Comparison of ENCODE assay signal across 10 cellular contexts in the genomic region with DNA sequence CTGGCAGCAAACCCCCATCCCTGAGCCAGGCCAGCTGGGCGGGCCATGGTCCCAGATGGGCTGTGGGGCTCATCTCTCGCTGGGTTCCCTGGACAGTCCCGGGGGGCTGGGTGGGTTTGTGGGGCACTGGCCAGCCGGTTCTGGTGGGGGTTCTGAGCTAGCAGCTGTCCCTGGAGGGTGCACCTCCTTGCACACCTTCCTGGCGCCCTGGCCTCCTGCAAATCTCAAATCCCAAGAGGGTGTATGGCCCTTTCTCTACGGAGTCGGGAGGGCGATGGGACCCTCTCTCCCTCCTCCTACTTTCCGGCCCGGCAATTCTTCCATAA. TPM values are rescaled to one million over a fixed set of nuclear protein-coding genes. Genes with fewer than 3 reads are reported as not detected.
A peak's percentile ranks its signal among the peaks of the same experiment; 100 is the strongest.
DNase-seq lines count a peak whose midpoint lies in the region; ATAC-seq, FAIRE-seq and TF ChIP-seq lines count a peak whose summit lies in the region.
"Had no signal": no experiment of that assay in that cellular context is flagged by ENCODE, and none has a peak within 500 bp of the region (broad histone marks: within the 10 kb centered on the region; RNA-seq: fewer than 3 reads in every experiment).

No MANE protein-coding gene starts in this region.

- H3K27me3 ChIP-seq in HUES6 (ENCODE audit: control insufficient read depth, insufficient read depth, low read length) (no peaks in the 10 kb centered on the region), astrocyte (ENCODE audit: insufficient read depth, low read length) (no peaks in the 10 kb centered on the region), kidney epithelial cell (ENCODE audit: control insufficient read depth, insufficient read depth, low read length) (no peaks in the 10 kb centered on the region)

- H3K9me3 ChIP-seq in HUES6 (ENCODE audit: control insufficient read depth, insufficient read depth, low read depth, low read length) = no peaks in the 10 kb centered on the region
- no peaks in the 10 kb centered on the region for H3K9me3 ChIP-seq in astrocyte (ENCODE audit: insufficient read depth, low read depth, low read length)

- H3K4me1 Mint-ChIP-seq in astrocyte (ENCODE audit: low read depth, unreplicated experiment) = peaks cover 23% of the 10 kb centered on the region
- H3K4me1 Mint-ChIP-seq in stimulated activated memory B cell treated with anti-CD40 and anti-IgM and Interleukin-4, amounts not matched to agents 10 μg/mL and 1 μg/mL and 100 μg/mL, for 72 hours = peaks cover 51% of the 10 kb centered on the region

- no peak for ATAC-seq in stimulated activated memory B cell treated with anti-CD40 and anti-IgM and Interleukin-4, amounts not matched to agents 10 μg/mL and 1 μg/mL and 100 μg/mL, for 72 hours
- ATAC-seq in HG03108 (IDR thresholded peaks at IDR 0.05; ENCODE audit: unreplicated experiment) (no peak), HG02938 (IDR thresholded peaks at IDR 0.05; ENCODE audit: unreplicated experiment) (no peak), HG03342 (IDR thresholded peaks at IDR 0.05; ENCODE audit: unreplicated experiment) (no peak)

- H3K9ac ChIP-seq in HUES6 (ENCODE audit: low read length) = peak overlapping the region; percentile 63
- no peak overlapping the region for H3K9ac ChIP-seq in astrocyte (ENCODE audit: low read length)

- TF ChIP-seq CTCF in astrocyte (IDR thresholded peaks at IDR 0.05; ENCODE audit: insufficient read depth, low read depth, low read length) = no peak
- TF ChIP-seq CTCF in kidney epithelial cell (IDR thresholded peaks at IDR 0.05; ENCODE audit: insufficient read depth, low read length, poor library complexity, severe bottlenecking) = no peak

- H4K20me1 ChIP-seq in astrocyte (ENCODE audit: insufficient read depth, low read length) = peaks cover 41% of the 10 kb centered on the region

- H3K27ac ChIP-seq in HUES6 (ENCODE audit: low read depth, low read length) (no peak overlapping the region; the same call in 1 of the 2 replicates), astrocyte (ENCODE audit: low read depth, low read length) (no peak overlapping the region)

- peak overlapping the region; percentile 79 for H3K4me2 ChIP-seq in astrocyte (ENCODE audit: low read length)

- no peaks in the 10 kb centered on the region for H3K36me3 Mint-ChIP-seq in astrocyte (ENCODE audit: low read depth, unreplicated experiment)
- no peaks in the 10 kb centered on the region for H3K36me3 Mint-ChIP-seq in stimulated activated memory B cell treated with anti-CD40 and anti-IgM and Interleukin-4, amounts not matched to agents 10 μg/mL and 1 μg/mL and 100 μg/mL, for 72 hours

- H3K4me3 Mint-ChIP-seq in astrocyte (ENCODE audit: unreplicated experiment) = peak overlapping the region; percentile 72
- H3K4me3 Mint-ChIP-seq in stimulated activated memory B cell treated with anti-CD40 and anti-IgM and Interleukin-4, amounts not matched to agents 10 μg/mL and 1 μg/mL and 100 μg/mL, for 72 hours = peak overlapping the region; percentile 83

- FAIRE-seq in astrocyte (lab: Jason Lieb, UNC) = no peak
- FAIRE-seq: endometrium had no signal

- H3K79me2 ChIP-seq in astrocyte (ENCODE audit: insufficient read depth, low read length) = peaks cover 12% of the 10 kb centered on the region

- H3K9me3 Mint-ChIP-seq in astrocyte (ENCODE audit: unreplicated experiment) = no peaks in the 10 kb centered on the region
- H3K9me3 Mint-ChIP-seq in stimulated activated memory B cell treated with anti-CD40 and anti-IgM and Interleukin-4, amounts not matched to agents 10 μg/mL and 1 μg/mL and 100 μg/mL, for 72 hours = no peaks in the 10 kb centered on the region

- H3K4me1 ChIP-seq in HUES6 (ENCODE audit: control insufficient read depth, insufficient read depth, low read length) = peaks cover 52% of the 10 kb centered on the region
- H3K4me1 ChIP-seq in astrocyte (ENCODE audit: insufficient read depth, low read length) = peaks cover 57% of the 10 kb centered on the region

- DNase-seq in astrocyte (ENCODE audit: low read depth) (no peak), kidney epithelial cell (ENCODE audit: low read depth) (no peak), NCI-H69 (lab: John Stamatoyannopoulos, UW) (no peak)
- DNase-seq: NK-92 treated with Interleukin-12 subunit alpha and Interleukin-12 subunit beta, amount 100 ng/mL, for 24 hours had no signal

- peak overlapping the region; percentile 69 for H3K27ac Mint-ChIP-seq in astrocyte (ENCODE audit: unreplicated experiment)
- H3K27ac Mint-ChIP-seq in stimulated activated memory B cell treated with anti-CD40 and anti-IgM and Interleukin-4, amounts not matched to agents 10 μg/mL and 1 μg/mL and 100 μg/mL, for 72 hours = peak overlapping the region; percentile 79

- H3K36me3 ChIP-seq in HUES6 (ENCODE audit: control insufficient read depth, insufficient read depth, low read length) = 0 out of 2 replicates have a peak, but pooled peaks cover 8% of the 10 kb centered on the region
- H3K36me3 ChIP-seq in astrocyte (ENCODE audit: insufficient read depth, low read length) = no peaks in the 10 kb centered on the region
- H3K36me3 ChIP-seq in kidney epithelial cell (ENCODE audit: control insufficient read depth, insufficient read depth, low read length) = no peaks in the 10 kb centered on the region

- no peak overlapping the region for H2AFZ ChIP-seq in astrocyte (ENCODE audit: low read depth, low read length)

- H3K4me3 ChIP-seq in HUES6 (ENCODE audit: low read depth, low read length) (peak overlapping the region; percentile 58), astrocyte (ENCODE audit: insufficient read depth, low read depth, low read length) (no peak overlapping the region), kidney epithelial cell (ENCODE audit: low read depth, low read length) (peak overlapping the region; percentile 18)

- H3K27me3 Mint-ChIP-seq in astrocyte (ENCODE audit: low read depth, unreplicated experiment) = no peaks in the 10 kb centered on the region
- H3K27me3 Mint-ChIP-seq in stimulated activated memory B cell treated with anti-CD40 and anti-IgM and Interleukin-4, amounts not matched to agents 10 μg/mL and 1 μg/mL and 100 μg/mL, for 72 hours = peaks cover 22% of the 10 kb centered on the region

RNA-seq across cellular contexts. Expression of gene LAMA5, which starts 1.2 kb away (rescaled TPM):
- total RNA-seq in astrocyte (285 and 350 TPM in 2 replicates), kidney epithelial cell (359 and 455 TPM in 2 replicates)

RNA-seq across cellular contexts. Expression of gene RPS21, which starts 18.6 kb away (rescaled TPM):
- total RNA-seq in astrocyte (1,126 and 1,251 TPM in 2 replicates), kidney epithelial cell (3,089 and 5,743 TPM in 2 replicates)

RNA-seq across cellular contexts. Expression of gene CABLES2, which starts 38.8 kb away (rescaled TPM):
- total RNA-seq in astrocyte (4.4 and 5.4 TPM in 2 replicates), kidney epithelial cell (6.9 and 8.1 TPM in 2 replicates)

RNA-seq across cellular contexts. Expression of gene RBBP8NL, which starts 59.1 kb away (rescaled TPM):
- total RNA-seq in astrocyte (0.14 TPM in 1 of 2 replicates, not detected in the other), kidney epithelial cell (0.34 TPM in 1 of 2 replicates, not detected in the other)
